ENCODE assay signal across 1 cellular context in the genomic region with DNA sequence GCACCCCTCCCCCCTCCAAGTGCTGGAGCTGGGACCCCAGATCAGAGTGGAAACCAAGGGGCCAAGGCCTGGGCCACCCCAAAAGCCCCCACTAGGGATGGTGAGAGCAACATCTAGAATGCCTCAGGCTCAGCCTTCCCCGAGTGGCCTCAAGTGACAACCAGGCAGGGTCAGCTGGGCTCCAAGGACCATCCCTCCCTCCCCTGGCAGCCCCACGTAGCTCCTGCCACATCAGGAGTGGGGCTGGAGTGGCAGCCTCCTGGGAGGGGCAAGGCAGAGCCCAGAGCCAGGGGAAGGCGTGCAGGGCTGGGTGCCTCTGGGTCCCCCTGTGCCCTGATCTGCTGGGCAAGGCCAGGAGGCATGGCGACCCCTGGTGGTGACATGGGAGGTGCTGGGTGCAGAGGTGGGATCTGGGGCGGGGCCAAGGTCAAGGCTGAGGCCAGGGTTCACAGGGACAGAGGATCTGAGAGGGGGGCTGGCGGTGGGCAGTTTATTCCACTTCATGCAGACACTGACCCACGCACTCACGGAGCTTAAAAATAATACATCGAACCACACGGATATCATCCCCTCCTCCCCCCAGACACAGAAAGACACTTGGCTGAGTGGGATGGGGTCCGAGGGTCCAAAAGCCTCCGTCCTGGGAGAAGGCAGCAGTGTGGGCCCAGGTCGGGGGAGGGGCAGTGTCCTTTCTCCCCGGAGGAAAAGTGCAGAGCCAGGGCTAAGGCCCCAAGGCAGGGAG.
TF ChIP-seq lines count a peak whose summit lies in the region.

No MANE protein-coding gene starts in this region.

TF ChIP-seq in HepG2, 621 proteins besides CTCF, POLR2A, EP300 and RAD21 (continued from another document):
- peak; percentile 97 for TF ChIP-seq MTA1 (CRISPR knock-in tag; IDR thresholded peaks at IDR 0.05; ENCODE audit: borderline replicate concordance)
